In genomic region chr12:2358986-2359658, GRCh38 we compare ENCODE assay signal across 12 cellular contexts.
DNase-seq lines count a peak whose midpoint lies in the region; ATAC-seq lines count a peak whose summit lies in the region.
"Had no signal": no experiment of that assay in that cellular context is flagged by ENCODE, and none has a peak within 500 bp of the region (broad histone marks: within the 10 kb centered on the region; RNA-seq: fewer than 3 reads in every experiment).

No MANE protein-coding gene starts in this region.

- 100% methylated on average over 1 of the region's 8 CpGs for WGBS in trophoblast cell (ENCODE audit: extremely low coverage, insufficient coverage, insufficient read length)

- H3K18ac ChIP-seq in trophoblast cell (ENCODE audit: low read length), result no peak overlapping the region

- H3K14ac ChIP-seq in trophoblast cell (ENCODE audit: low read length), result no peak overlapping the region

- H3K4me1 Mint-ChIP-seq in T-helper 17 cell, result peaks cover 25% of the 10 kb centered on the region
- H3K4me1 Mint-ChIP-seq in activated T-helper 17 cell treated with anti-CD3 and anti-CD28 coated beads, Interleukin-2, amount 50 U/mL, for 72 hours, result peaks cover 15% of the 10 kb centered on the region

- H3K36me3 ChIP-seq in trophoblast cell (ENCODE audit: control insufficient read depth in 1 of 2, insufficient read depth in 2 of 2, low read length in 2 of 2), result no peaks in the 10 kb centered on the region

- H4K12ac ChIP-seq in trophoblast cell (ENCODE audit: low read depth, low read length), result no peak overlapping the region

- no peak overlapping the region for H3K4ac ChIP-seq in trophoblast cell (ENCODE audit: low read depth, low read length)

- H4K91ac ChIP-seq in trophoblast cell (ENCODE audit: low read depth, low read length), result no peak overlapping the region

- peak overlapping the region; percentile 35 for H3K27ac Mint-ChIP-seq in T-helper 17 cell
- no peak overlapping the region for H3K27ac Mint-ChIP-seq in activated T-helper 17 cell treated with anti-CD3 and anti-CD28 coated beads, Interleukin-2, amount 50 U/mL, for 72 hours
- H3K27ac Mint-ChIP-seq: activated naive CD8-positive, alpha-beta T cell had no signal

- no peak overlapping the region for H3K4me3 Mint-ChIP-seq in T-helper 17 cell
- H3K4me3 Mint-ChIP-seq in activated T-helper 17 cell treated with anti-CD3 and anti-CD28 coated beads, Interleukin-2, amount 50 U/mL, for 72 hours, result no peak overlapping the region
- H3K4me3 Mint-ChIP-seq: activated naive CD8-positive, alpha-beta T cell had no signal

- H2BK120ac ChIP-seq in trophoblast cell (ENCODE audit: insufficient read depth, low read length, poor library complexity), result no peak overlapping the region

- H3K36me3 Mint-ChIP-seq in T-helper 17 cell (ENCODE audit: low read depth), result peaks cover 2% of the 10 kb centered on the region
- no peaks in the 10 kb centered on the region for H3K36me3 Mint-ChIP-seq in activated T-helper 17 cell treated with anti-CD3 and anti-CD28 coated beads, Interleukin-2, amount 50 U/mL, for 72 hours (ENCODE audit: low read depth)
- H3K36me3 Mint-ChIP-seq: activated naive CD8-positive, alpha-beta T cell had no signal

- H3K23ac ChIP-seq in trophoblast cell (ENCODE audit: low read length), result no peak overlapping the region

- intact Hi-C loops in left cardiac atrium (cut with DNase I), result no loop called here

- no peaks in the 10 kb centered on the region for H3K9me3 Mint-ChIP-seq in activated T-helper 17 cell treated with anti-CD3 and anti-CD28 coated beads, Interleukin-2, amount 50 U/mL, for 72 hours

- H3K27me3 Mint-ChIP-seq in T-helper 17 cell, result peaks cover 47% of the 10 kb centered on the region
- H3K27me3 Mint-ChIP-seq in activated T-helper 17 cell treated with anti-CD3 and anti-CD28 coated beads, Interleukin-2, amount 50 U/mL, for 72 hours, result peaks cover 29% of the 10 kb centered on the region

- no peaks in the 10 kb centered on the region for H3K9me3 ChIP-seq in T-helper 17 cell (ENCODE audit: control insufficient read depth, low read length, poor library complexity, severe bottlenecking)
- H3K9me3 ChIP-seq in trophoblast cell (ENCODE audit: insufficient read depth, low read depth, low read length), result no peaks in the 10 kb centered on the region
- H3K9me3 ChIP-seq: A549 had no signal

- H2BK5ac ChIP-seq in trophoblast cell (ENCODE audit: low read depth, low read length, poor library complexity), result no peak overlapping the region

- ATAC-seq in T-helper 17 cell (no peak), left cardiac atrium (peak; percentile 40 to 44), GM19324 (IDR thresholded peaks at IDR 0.05; ENCODE audit: low FRiP score, unreplicated experiment) (no peak)
- no peak for ATAC-seq in activated T-helper 17 cell treated with anti-CD3 and anti-CD28 coated beads, Interleukin-2, amount 50 U/mL, for 72 hours (replicated peaks)
- ATAC-seq: A549 had no signal

- DNase-seq in NOMO-1 (lab: John Stamatoyannopoulos, UW; ENCODE audit: unreplicated experiment in 2 of 2) (peak; percentile 16 to 69), NOMO-1 treated with dmso at 0.1 percent for 144 hours (lab: John Stamatoyannopoulos, UW; ENCODE audit: unreplicated experiment) (no peak), T-helper 17 cell (no peak), left cardiac atrium (no peak), superior temporal gyrus (ENCODE audit: extremely low spot score) (peak; percentile 50), trophoblast cell (no peak)
- DNase-seq: NCI-H2081 treated with DMSO at 0.1 percent for 48 hours, T-helper 9 cell had no signal

- no peaks in the 10 kb centered on the region for H3K79me1 ChIP-seq in trophoblast cell (ENCODE audit: low read length)

- H3K27me3 ChIP-seq in trophoblast cell (ENCODE audit: insufficient read depth, low read length), result no peaks in the 10 kb centered on the region

- no peak overlapping the region for H2BK12ac ChIP-seq in trophoblast cell (ENCODE audit: low read length)

- no peak overlapping the region for H3K4me2 ChIP-seq in trophoblast cell (ENCODE audit: low read length)
- H3K4me2 ChIP-seq: A549 had no signal

- no peak overlapping the region for H4K8ac ChIP-seq in trophoblast cell (ENCODE audit: low read depth, low read length)

- H3K27ac ChIP-seq in trophoblast cell (ENCODE audit: low read depth, low read length), result no peak overlapping the region
- H3K27ac ChIP-seq: A549 had no signal

- peaks cover 3 to 4% of the 10 kb centered on the region in 2 experiments for H3K4me1 ChIP-seq in trophoblast cell (ENCODE audit: control insufficient read depth in 1 of 2, insufficient read depth in 2 of 2, low read length in 2 of 2)
- H3K4me1 ChIP-seq: A549 had no signal

- no peak overlapping the region for H3K9ac ChIP-seq in trophoblast cell (ENCODE audit: low read length)

- H3K79me2 ChIP-seq in trophoblast cell (ENCODE audit: control insufficient read depth, insufficient read depth, low read length, poor library complexity), result no peaks in the 10 kb centered on the region

- no peak overlapping the region for H2AFZ ChIP-seq in trophoblast cell (ENCODE audit: insufficient read depth, low read length, poor library complexity)

- no peak overlapping the region for H3K4me3 ChIP-seq in trophoblast cell (ENCODE audit: low read depth, low read length)
- H3K4me3 ChIP-seq: A549 had no signal

- H2AK5ac ChIP-seq in trophoblast cell (ENCODE audit: low read length), result no peak overlapping the region

Comparison
In these comparisons a context has a peak if more than half of its experiments do, and no peak if none do; other contexts are left out.
1. DNase-seq: peak in NOMO-1 (2 of 2) and superior temporal gyrus (single experiment); none in NOMO-1 treated with dmso at 0.1 percent for 144 hours (single experiment), T-helper 17 cell (0 of 3), left cardiac atrium (single experiment) and trophoblast cell (0 of 2).
2. ATAC-seq: peak in left cardiac atrium (2 of 2); none in T-helper 17 cell (single experiment), activated T-helper 17 cell treated with anti-CD3 and anti-CD28 coated beads, Interleukin-2, amount 50 U/mL, for 72 hours (single experiment) and GM19324 (single experiment).